In the genomic region with DNA sequence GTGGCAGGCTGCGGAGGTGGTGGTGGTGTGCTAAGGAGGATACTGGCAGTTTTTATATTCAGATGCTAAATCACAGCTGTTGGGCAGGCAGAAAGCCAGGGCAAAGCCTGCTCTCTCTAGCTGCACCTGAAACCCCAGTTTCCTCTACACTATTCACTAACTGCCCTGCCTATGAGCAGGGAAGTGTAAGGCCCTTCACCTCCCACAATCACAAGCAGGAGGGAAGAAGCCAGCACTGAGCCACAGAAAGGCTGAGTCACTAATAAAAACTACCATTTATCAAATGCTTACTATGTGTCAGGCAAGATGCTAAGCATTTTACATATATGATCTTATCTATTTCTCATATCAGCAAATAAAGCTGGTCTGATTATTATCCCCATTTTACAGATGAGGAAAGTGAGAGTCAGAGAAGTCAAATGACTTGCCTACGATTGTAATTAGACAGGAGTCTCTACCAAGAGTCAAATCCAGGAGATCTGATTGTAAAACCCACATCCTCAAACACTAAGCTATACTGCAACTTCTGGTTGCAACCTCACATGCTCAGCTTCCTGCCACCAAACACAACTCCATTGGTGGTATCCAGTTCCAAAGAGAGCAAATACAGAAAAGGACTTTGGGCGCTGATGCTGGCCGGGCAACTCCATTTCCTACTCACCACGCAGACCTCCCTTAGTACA, we compare ENCODE assay signal across 1 cellular context.
A peak's percentile ranks its signal among the peaks of the same experiment; 100 is the strongest.
TF ChIP-seq lines count a peak whose summit lies in the region.

No MANE protein-coding gene starts in this region.

TF ChIP-seq in K562, 482 proteins besides CTCF, POLR2A, EP300 and RAD21 (continued from another document):
- TF ChIP-seq C11orf30 (IDR thresholded peaks at IDR 0.05; ENCODE audit: low read depth) (peak; percentile 49; the same call in 1 of the 2 replicates), RFX7 (CRISPR knock-in tag; IDR thresholded peaks at IDR 0.05) (no peak), PKNOX1 (IDR thresholded peaks at IDR 0.05) (peak; percentile 46), STAT5A (IDR thresholded peaks at IDR 0.05; ENCODE audit: borderline replicate concordance, low read length) (no peak), ZNF695 (CRISPR knock-in tag; IDR thresholded peaks at IDR 0.05) (no peak), ZNF830 (CRISPR knock-in tag; IDR thresholded peaks at IDR 0.05) (no peak), ADNP (tag; IDR thresholded peaks at IDR 0.05) (peak; percentile 90)
